Comparison of ENCODE assay signal across 9 cellular contexts in the genomic region with DNA sequence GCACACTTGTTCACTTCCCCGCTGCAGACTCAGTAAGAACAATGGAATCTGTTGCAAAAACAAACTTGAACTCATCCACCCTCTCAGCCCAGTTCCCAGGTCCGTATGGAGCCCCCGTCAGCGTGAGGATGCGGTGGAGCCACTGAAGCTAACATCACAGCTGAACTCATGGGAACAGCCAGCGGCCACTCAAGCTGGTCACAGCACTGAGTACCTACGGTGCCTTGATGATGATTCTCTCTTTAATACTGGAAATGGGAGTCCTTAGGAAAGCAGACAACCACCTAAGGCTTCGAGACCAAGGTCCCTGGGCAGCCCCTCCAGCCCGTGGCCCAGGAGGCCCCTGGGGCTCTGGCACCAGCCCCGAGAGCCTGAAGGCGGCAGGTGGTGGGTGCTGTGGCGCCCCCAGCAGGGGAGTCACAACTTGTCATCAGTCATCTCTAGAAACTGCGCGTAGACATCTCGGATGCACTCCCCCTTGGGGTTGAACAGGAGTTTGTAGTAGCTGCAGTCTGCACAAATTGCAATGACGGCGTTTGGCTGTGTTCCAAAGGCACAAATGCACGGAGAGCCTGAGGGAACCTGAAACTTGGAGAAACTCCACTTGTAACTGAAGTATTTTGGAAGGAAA.
DNase-seq lines count a peak whose midpoint lies in the region; ATAC-seq and TF ChIP-seq lines count a peak whose summit lies in the region.
"Had no signal": no experiment of that assay in that cellular context is flagged by ENCODE, and none has a peak within 500 bp of the region (broad histone marks: within the 10 kb centered on the region; RNA-seq: fewer than 3 reads in every experiment).

No MANE protein-coding gene starts in this region.

- no peaks in the 10 kb centered on the region for H3K27me3 ChIP-seq in WERI-Rb-1 (ENCODE audit: insufficient read depth, low read depth, severe bottlenecking)
- H3K27me3 ChIP-seq: upper lobe of left lung had no signal

- DNase-seq in COLO668 (lab: John Stamatoyannopoulos, UW; ENCODE audit: unreplicated experiment) (peak; percentile 37), KBM-7 (peak; percentile 55), WERI-Rb-1 (peak; percentile 44), epithelial cell of esophagus (ENCODE audit: low read depth) (peak; percentile 55), nucleus accumbens (lab: John Stamatoyannopoulos, UW) (peak in 30 of 56 donors; percentile 5 to 69 (median 21))

- no peaks in the 10 kb centered on the region for H3K9me3 ChIP-seq in WERI-Rb-1 (ENCODE audit: severe bottlenecking)
- H3K9me3 ChIP-seq: upper lobe of left lung had no signal

- ATAC-seq in GM21360 (IDR thresholded peaks at IDR 0.05; ENCODE audit: unreplicated experiment) (no peak), HG02885 (IDR thresholded peaks at IDR 0.05; ENCODE audit: poor library complexity, unreplicated experiment) (no peak), GM19452 (IDR thresholded peaks at IDR 0.05; ENCODE audit: unreplicated experiment) (no peak)

- H3K4me3 ChIP-seq in WERI-Rb-1 (ENCODE audit: low read depth, low read length) (no peak overlapping the region), epithelial cell of esophagus (ENCODE audit: low read length) (no peak overlapping the region)
- H3K4me3 ChIP-seq: upper lobe of left lung had no signal

- in situ Hi-C loops in KBM-7 (cut with MboI; ENCODE audit: low pct_unique_long_range_greater_than_20kb, low sequenced_read_pairs): no loop called here

- TF ChIP-seq CTCF in WERI-Rb-1 (IDR thresholded peaks at IDR 0.05; ENCODE audit: low read depth, low read length): peak; percentile 53
- TF ChIP-seq CTCF in epithelial cell of esophagus (IDR thresholded peaks at IDR 0.05; ENCODE audit: insufficient read depth, low read depth, low read length, missing control alignments): peak; percentile 35

- no peak overlapping the region for H3K27ac ChIP-seq in WERI-Rb-1
- H3K27ac ChIP-seq: upper lobe of left lung had no signal

- no peaks in the 10 kb centered on the region for H3K36me3 ChIP-seq in WERI-Rb-1
- H3K36me3 ChIP-seq: upper lobe of left lung had no signal
